ENCODE assay signal across 1 cellular context in genomic region chr13:37645181-37645580, GRCh38.
TF ChIP-seq lines count a peak whose summit lies in the region.

No MANE protein-coding gene starts in this region.

TF ChIP-seq in neural cell, 6 proteins besides CTCF, POLR2A, EP300 and RAD21:
- TF ChIP-seq SMC3 (conservative IDR thresholded peaks at IDR 0.05; ENCODE audit: poor library complexity) (peak; percentile 14), MXI1 (conservative IDR thresholded peaks at IDR 0.05; ENCODE audit: poor library complexity, severe bottlenecking) (no peak), POLR2AphosphoS5 (IDR thresholded peaks at IDR 0.05) (no peak), REST (IDR thresholded peaks at IDR 0.05; ENCODE audit: borderline replicate concordance) (peak; percentile 19), EZH2 (IDR thresholded peaks at IDR 0.05; ENCODE audit: borderline replicate concordance, insufficient read depth, low read length, poor library complexity, severe bottlenecking) (no peak), TAF1 (IDR thresholded peaks at IDR 0.05; ENCODE audit: low read depth) (no peak)
